ENCODE assay signal across 6 cellular contexts in the genomic region with DNA sequence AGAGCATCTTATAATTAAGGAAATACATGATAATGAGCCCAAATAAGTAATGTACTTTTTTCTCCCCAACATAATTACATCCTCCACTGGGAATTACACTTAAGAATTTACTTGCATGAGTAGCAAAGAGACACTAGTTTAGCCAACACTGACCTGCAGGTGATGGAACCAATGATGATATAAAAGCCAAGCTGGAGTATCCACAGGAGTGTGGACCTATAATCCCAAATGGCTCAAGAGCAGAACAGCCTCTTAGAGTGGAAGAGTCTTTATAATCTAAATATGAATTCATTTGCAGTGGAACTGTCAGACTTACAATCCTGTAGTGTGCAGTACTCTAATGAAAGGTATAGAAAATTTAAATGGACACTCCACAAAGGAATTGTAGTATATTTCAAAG.
"Had no signal": no experiment of that assay in that cellular context is flagged by ENCODE, and none has a peak within 500 bp of the region (broad histone marks: within the 10 kb centered on the region; RNA-seq: fewer than 3 reads in every experiment).

No MANE protein-coding gene starts in this region.

- ATAC-seq: K562 had no signal

- H3K4me3 ChIP-seq: GM23248, K562 had no signal

- H3K27ac ChIP-seq: GM23248 had no signal

- DNase-seq: GM23248, GOT3, H7, HCEC 1CT, IMR-90 had no signal
